2 cellular contexts compared by ENCODE assay signal in genomic region chr17:48818361-48818841, GRCh38.
TF ChIP-seq lines count a peak whose summit lies in the region.

No MANE protein-coding gene starts in this region.

TF ChIP-seq in WTC11, 78 proteins besides CTCF, POLR2A, EP300 and RAD21 (continued from another document):
- TF ChIP-seq, protein P1, sequence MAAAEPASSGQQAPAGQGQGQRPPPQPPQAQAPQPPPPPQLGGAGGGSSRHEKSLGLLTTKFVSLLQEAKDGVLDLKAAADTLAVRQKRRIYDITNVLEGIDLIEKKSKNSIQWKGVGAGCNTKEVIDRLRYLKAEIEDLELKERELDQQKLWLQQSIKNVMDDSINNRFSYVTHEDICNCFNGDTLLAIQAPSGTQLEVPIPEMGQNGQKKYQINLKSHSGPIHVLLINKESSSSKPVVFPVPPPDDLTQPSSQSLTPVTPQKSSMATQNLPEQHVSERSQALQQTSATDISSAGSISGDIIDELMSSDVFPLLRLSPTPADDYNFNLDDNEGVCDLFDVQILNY (CRISPR knock-in tag; IDR thresholded peaks at IDR 0.05) = no peak
- TF ChIP-seq ZNF317 (CRISPR knock-in tag; IDR thresholded peaks at IDR 0.05; ENCODE audit: borderline replicate concordance, low read depth) (no peak), GRHL2 (CRISPR knock-in tag; IDR thresholded peaks at IDR 0.05; ENCODE audit: insufficient replicate concordance, severe bottlenecking) (no peak), ZNF671 (CRISPR knock-in tag; IDR thresholded peaks at IDR 0.05) (no peak), ZNF423 (CRISPR knock-in tag; IDR thresholded peaks at IDR 0.05) (peak; percentile 20; the same call in 1 of the 2 replicates), ZNF138 (CRISPR knock-in tag; conservative IDR thresholded peaks at IDR 0.05) (no peak)

TF ChIP-seq in HepG2, 621 proteins besides CTCF, POLR2A, EP300 and RAD21 (continued from another document):
- TF ChIP-seq, protein P2, sequence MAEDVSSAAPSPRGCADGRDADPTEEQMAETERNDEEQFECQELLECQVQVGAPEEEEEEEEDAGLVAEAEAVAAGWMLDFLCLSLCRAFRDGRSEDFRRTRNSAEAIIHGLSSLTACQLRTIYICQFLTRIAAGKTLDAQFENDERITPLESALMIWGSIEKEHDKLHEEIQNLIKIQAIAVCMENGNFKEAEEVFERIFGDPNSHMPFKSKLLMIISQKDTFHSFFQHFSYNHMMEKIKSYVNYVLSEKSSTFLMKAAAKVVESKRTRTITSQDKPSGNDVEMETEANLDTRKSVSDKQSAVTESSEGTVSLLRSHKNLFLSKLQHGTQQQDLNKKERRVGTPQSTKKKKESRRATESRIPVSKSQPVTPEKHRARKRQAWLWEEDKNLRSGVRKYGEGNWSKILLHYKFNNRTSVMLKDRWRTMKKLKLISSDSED (CRISPR knock-in tag; IDR thresholded peaks at IDR 0.05) = no peak
- TF ChIP-seq PHF8 (CRISPR knock-in tag; IDR thresholded peaks at IDR 0.05) (no peak), SALL1 (CRISPR knock-in tag; IDR thresholded peaks at IDR 0.05) (no peak), KAT2B (IDR thresholded peaks at IDR 0.05; ENCODE audit: borderline replicate concordance, low read depth, low read length) (no peak), ZNF619 (CRISPR knock-in tag; IDR thresholded peaks at IDR 0.05) (no peak), NAIF1 (CRISPR knock-in tag; IDR thresholded peaks at IDR 0.05; ENCODE audit: borderline replicate concordance) (no peak), ATF2 (CRISPR knock-in tag; IDR thresholded peaks at IDR 0.05) (no peak), ZNF318 (CRISPR knock-in tag; IDR thresholded peaks at IDR 0.05) (no peak), ARHGAP35 (CRISPR knock-in tag; IDR thresholded peaks at IDR 0.05; ENCODE audit: borderline replicate concordance) (no peak), ZBTB8A (CRISPR knock-in tag; IDR thresholded peaks at IDR 0.05; ENCODE audit: borderline replicate concordance, low read depth) (no peak), ZNF121 (CRISPR knock-in tag; IDR thresholded peaks at IDR 0.05) (peak; percentile 56; the same call in 1 of the 2 replicates), ATRX (CRISPR knock-in tag; IDR thresholded peaks at IDR 0.05; ENCODE audit: borderline replicate concordance) (no peak), ZNF724P (CRISPR knock-in tag; IDR thresholded peaks at IDR 0.05; ENCODE audit: borderline replicate concordance) (no peak), CEBPG (CRISPR knock-in tag; IDR thresholded peaks at IDR 0.05) (0 out of 2 replicates have a peak, but pooled peaks have one; percentile 22), HNRNPH1 (optimal IDR thresholded peaks at IDR 0.05; ENCODE audit: low read depth, low read length) (no peak), PHF21A (CRISPR knock-in tag; IDR thresholded peaks at IDR 0.05) (peak; percentile 29; the same call in 1 of the 2 replicates), ZBTB34 (CRISPR knock-in tag; IDR thresholded peaks at IDR 0.05) (no peak), NFYC (CRISPR knock-in tag; IDR thresholded peaks at IDR 0.05) (no peak), CEBPB (IDR thresholded peaks at IDR 0.05; ENCODE audit: borderline replicate concordance, low read depth, low read length) (peak; percentile 31; the same call in 1 of the 2 replicates), IKZF4 (CRISPR knock-in tag; IDR thresholded peaks at IDR 0.05; ENCODE audit: borderline replicate concordance, low read depth, not compliant biosample characterization) (no peak), MTF1 (CRISPR knock-in tag; IDR thresholded peaks at IDR 0.05) (no peak), TRIM24 (CRISPR knock-in tag; IDR thresholded peaks at IDR 0.05) (no peak), ZNF513 (CRISPR knock-in tag; conservative IDR thresholded peaks at IDR 0.05) (no peak), ZFP36L1 (CRISPR knock-in tag; IDR thresholded peaks at IDR 0.05) (no peak), ZNF24 (IDR thresholded peaks at IDR 0.05) (no peak), SOX13 (IDR thresholded peaks at IDR 0.05) (no peak), SOX13 (CRISPR knock-in tag; conservative IDR thresholded peaks at IDR 0.05 in 1 of 2, IDR thresholded peaks at IDR 0.05 in 1 of 2) (no peak), ZNF589 (CRISPR knock-in tag; conservative IDR thresholded peaks at IDR 0.05) (no peak), ZNF460 (CRISPR knock-in tag; IDR thresholded peaks at IDR 0.05; ENCODE audit: borderline replicate concordance) (no peak), GATAD1 (CRISPR knock-in tag; IDR thresholded peaks at IDR 0.05) (0 out of 2 replicates have a peak, but pooled peaks have one; percentile 0), MED1 (CRISPR knock-in tag; IDR thresholded peaks at IDR 0.05) (no peak), ZFP41 (CRISPR knock-in tag; IDR thresholded peaks at IDR 0.05; ENCODE audit: borderline replicate concordance) (no peak), ZNF792 (CRISPR knock-in tag; IDR thresholded peaks at IDR 0.05) (no peak), RNF2 (conservative IDR thresholded peaks at IDR 0.05; ENCODE audit: low read depth) (no peak), ZNF552 (CRISPR knock-in tag; IDR thresholded peaks at IDR 0.05; ENCODE audit: borderline replicate concordance) (no peak), NCOA1 (CRISPR knock-in tag; IDR thresholded peaks at IDR 0.05) (0 out of 2 replicates have a peak, but pooled peaks have one; percentile 35), RFXAP (CRISPR knock-in tag; IDR thresholded peaks at IDR 0.05; ENCODE audit: borderline replicate concordance) (no peak), MIXL1 (CRISPR knock-in tag; IDR thresholded peaks at IDR 0.05) (no peak), NFE2L2 (IDR thresholded peaks at IDR 0.05; ENCODE audit: low read length) (no peak), ZFX (CRISPR knock-in tag; IDR thresholded peaks at IDR 0.05; ENCODE audit: low read depth) (no peak), ZFP36 (IDR thresholded peaks at IDR 0.05; ENCODE audit: borderline replicate concordance, low read depth, low read length, partially characterized antibody) (no peak), ELK4 (CRISPR knock-in tag; IDR thresholded peaks at IDR 0.05; ENCODE audit: borderline replicate concordance) (no peak), ZNF616 (CRISPR knock-in tag; IDR thresholded peaks at IDR 0.05; ENCODE audit: low read depth) (no peak), NFE2 (CRISPR knock-in tag; IDR thresholded peaks at IDR 0.05) (no peak), ZNF263 (CRISPR knock-in tag; IDR thresholded peaks at IDR 0.05) (no peak), MXD4 (CRISPR knock-in tag; IDR thresholded peaks at IDR 0.05) (no peak), MXI1 (IDR thresholded peaks at IDR 0.05; ENCODE audit: borderline replicate concordance, low read depth, low read length) (0 out of 3 replicates have a peak, but pooled peaks have one; percentile 5), SNAPC5 (CRISPR knock-in tag; IDR thresholded peaks at IDR 0.05; ENCODE audit: borderline replicate concordance) (no peak)
- TF ChIP-seq, protein P3, sequence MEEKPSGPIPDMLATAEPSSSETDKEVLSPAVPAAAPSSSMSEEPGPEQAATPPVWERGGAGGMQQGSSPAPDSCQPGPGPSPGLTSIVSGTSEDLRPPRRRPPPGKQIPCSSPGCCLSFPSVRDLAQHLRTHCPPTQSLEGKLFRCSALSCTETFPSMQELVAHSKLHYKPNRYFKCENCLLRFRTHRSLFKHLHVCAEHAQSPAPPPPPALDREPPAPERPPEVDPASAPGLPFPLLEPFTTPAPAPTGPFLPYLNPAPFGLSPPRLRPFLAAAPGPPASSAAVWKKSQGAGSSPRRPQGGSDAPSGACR (CRISPR knock-in tag; IDR thresholded peaks at IDR 0.05) = no peak
